7 cellular contexts compared by ENCODE assay signal in genomic region chr2:239176138-239176803, GRCh38.
DNase-seq lines count a peak whose midpoint lies in the region; ATAC-seq and TF ChIP-seq lines count a peak whose summit lies in the region.
"Not testable (repeated sequence)": the region's sequence is repeated elsewhere in the genome, so short reads cannot be mapped to it uniquely, and the experiment has no call there.

No MANE protein-coding gene starts in this region.

- not testable (repeated sequence) for H3K4me2 ChIP-seq in neuronal stem cell (ENCODE audit: insufficient read depth, low read length, poor library complexity, severe bottlenecking)

- H3K4me1 Mint-ChIP-seq in chondrocyte (ENCODE audit: low read depth); glutamatergic neuron (ENCODE audit: low read depth, unreplicated experiment): not testable (repeated sequence)

- H3K36me3 Mint-ChIP-seq in chondrocyte (ENCODE audit: low read depth) (peaks cover 42% of the 10 kb centered on the region), glutamatergic neuron (ENCODE audit: unreplicated experiment) (peaks cover 46% of the 10 kb centered on the region)

- peaks cover 11% of the 10 kb centered on the region for H3K79me1 ChIP-seq in neuronal stem cell (ENCODE audit: low read depth, low read length)

- DNase-seq in activated CD8-positive, alpha-beta memory T cell treated with anti-CD3 and anti-CD28 coated beads, Interleukin-2, amount 50 U/mL, for 4 hours, result peak; percentile 5
- DNase-seq in chondrocyte (ENCODE audit: low spot score), result peak; percentile 50
- DNase-seq in glutamatergic neuron, result peak; percentile 1
- DNase-seq in left colon, result peak; percentile 5 to 41
- DNase-seq in neuronal stem cell (ENCODE audit: low spot score), result not testable (repeated sequence)
- peak in 1 of 2 donors; percentile 6 for DNase-seq in gastrocnemius medialis
- peak; percentile 10 to 17 for DNase-seq in tibial artery

- TF ChIP-seq CTCF in chondrocyte (IDR thresholded peaks at IDR 0.05); glutamatergic neuron (IDR thresholded peaks at IDR 0.05; ENCODE audit: partially characterized antibody, unreplicated experiment); gastrocnemius medialis (IDR thresholded peaks at IDR 0.05 in 4 of 5, conservative IDR thresholded peaks at IDR 0.05 in 1 of 5); tibial artery (IDR thresholded peaks at IDR 0.05): not testable (repeated sequence)

- not testable (repeated sequence) for H4K91ac ChIP-seq in neuronal stem cell (ENCODE audit: low read depth, low read length, poor library complexity)

- peak; percentile 41 for ATAC-seq in left colon
- ATAC-seq in gastrocnemius medialis, result not testable (repeated sequence)

- not testable (repeated sequence) for TF ChIP-seq POLR2A in gastrocnemius medialis (IDR thresholded peaks at IDR 0.05)

- not testable (repeated sequence) for H3K4me1 ChIP-seq in neuronal stem cell (ENCODE audit: control insufficient read depth in 2 of 2, insufficient read depth in 1 of 2, low read depth in 1 of 2, low read length in 2 of 2); gastrocnemius medialis; tibial artery

- H3K18ac ChIP-seq in neuronal stem cell (ENCODE audit: low read length), result peak overlapping the region; percentile 38

- H3K23ac ChIP-seq in neuronal stem cell (ENCODE audit: low read depth, low read length, poor library complexity), result not testable (repeated sequence)

- H2BK12ac ChIP-seq in neuronal stem cell (ENCODE audit: low read length), result not testable (repeated sequence)

- not testable (repeated sequence) for H3K27ac Mint-ChIP-seq in chondrocyte (ENCODE audit: unreplicated experiment)
- H3K27ac Mint-ChIP-seq in glutamatergic neuron (ENCODE audit: unreplicated experiment), result peak overlapping the region; percentile 38

- H3K36me3 ChIP-seq in neuronal stem cell (replicated peaks in 1 of 2; ENCODE audit: control insufficient read depth in 2 of 2, insufficient read depth in 2 of 2, low read length in 2 of 2), result peaks cover 13 to 35% of the 10 kb centered on the region in 2 donors
- peaks cover 0 to 50% of the 10 kb centered on the region in 2 donors for H3K36me3 ChIP-seq in gastrocnemius medialis
- H3K36me3 ChIP-seq in tibial artery, result peaks cover 24 to 64% (median 62%) of the 10 kb centered on the region in 3 donors

- H2BK5ac ChIP-seq in neuronal stem cell (ENCODE audit: low read length), result not testable (repeated sequence)

- in situ Hi-C loops in gastrocnemius medialis (cut with MboI; ENCODE audit: low sequenced_read_pairs in 4 of 4), result not testable (repeated sequence)

- H2BK120ac ChIP-seq in neuronal stem cell (ENCODE audit: low read depth, low read length), result not testable (repeated sequence)

- not testable (repeated sequence) for H4K8ac ChIP-seq in neuronal stem cell (ENCODE audit: low read depth, low read length)

- WGBS in neuronal stem cell (ENCODE audit: extremely low coverage in 2 of 2, insufficient read length in 2 of 2, insufficient replicate concordance in 1 of 2), 2 donors, result no CpG with 5 or more reads among the region's 23 CpGs

- not testable (repeated sequence) for H3K4me3 ChIP-seq in neuronal stem cell (ENCODE audit: low read length in 2 of 2); gastrocnemius medialis; tibial artery

- not testable (repeated sequence) for H3K14ac ChIP-seq in neuronal stem cell (ENCODE audit: low read length)

- intact Hi-C loops in left colon (cut with DNase I, micrococcal nuclease); gastrocnemius medialis (cut with DNase I; ENCODE audit: low total_unique reads); tibial artery (cut with DNase I; ENCODE audit: low total_unique reads): not testable (repeated sequence)

- not testable (repeated sequence) for H3K4me3 Mint-ChIP-seq in chondrocyte (ENCODE audit: unreplicated experiment); glutamatergic neuron (ENCODE audit: unreplicated experiment)

- H3K27me3 Mint-ChIP-seq in chondrocyte (ENCODE audit: low read depth); glutamatergic neuron (ENCODE audit: unreplicated experiment): not testable (repeated sequence)

- H3K27me3 ChIP-seq in neuronal stem cell (ENCODE audit: control insufficient read depth in 3 of 3, insufficient read depth in 3 of 3, low read depth in 1 of 3, low read length in 3 of 3); gastrocnemius medialis; tibial artery: not testable (repeated sequence)

- not testable (repeated sequence) for H3K27ac ChIP-seq in neuronal stem cell (replicated peaks; ENCODE audit: low read length); tibial artery
- H3K27ac ChIP-seq in gastrocnemius medialis, result peak overlapping the region in 3 of 4 donors; percentile 16 to 44 (median 28)

- H3K9me3 ChIP-seq in neuronal stem cell (replicated peaks in 1 of 2; ENCODE audit: control insufficient read depth in 2 of 2, insufficient read depth in 1 of 2, low read depth in 1 of 2, low read length in 2 of 2) (peaks cover 16 to 39% of the 10 kb centered on the region in 2 donors), tibial artery (peaks cover 4 to 33% (median 6%) of the 10 kb centered on the region in 3 donors)
- not testable (repeated sequence) for H3K9me3 ChIP-seq in gastrocnemius medialis

- H2BK15ac ChIP-seq in neuronal stem cell (ENCODE audit: low read length), result not testable (repeated sequence)

- not testable (repeated sequence) for H3K4ac ChIP-seq in neuronal stem cell (ENCODE audit: low read length)

- H3K9ac ChIP-seq in neuronal stem cell (ENCODE audit: low read depth, low read length, poor library complexity), result not testable (repeated sequence)

- H3K9me3 Mint-ChIP-seq in chondrocyte (ENCODE audit: low read depth) (peaks cover 36% of the 10 kb centered on the region), glutamatergic neuron (ENCODE audit: unreplicated experiment) (peaks cover 15% of the 10 kb centered on the region)

- H2AK5ac ChIP-seq in neuronal stem cell (ENCODE audit: low read depth, low read length), result not testable (repeated sequence)

- H2AFZ ChIP-seq in neuronal stem cell (ENCODE audit: low read length), result not testable (repeated sequence)
